Comparison of ENCODE assay signal across 22 cellular contexts in genomic region chr17:27449541-27449940, GRCh38.
"Had no signal": no experiment of that assay in that cellular context is flagged by ENCODE, and none has a peak within 500 bp of the region (broad histone marks: within the 10 kb centered on the region; RNA-seq: fewer than 3 reads in every experiment).

No MANE protein-coding gene starts in this region.

- H3K36me3 ChIP-seq: cardiac muscle cell, left ventricle myocardium inferior, transverse colon had no signal

- FAIRE-seq: urothelium cell line had no signal

- H3K4me1 ChIP-seq: left ventricle myocardium inferior, psoas muscle, transverse colon had no signal

- H3K4me2 ChIP-seq: hepatocyte had no signal

- H3K27ac ChIP-seq: cardiac muscle cell, hepatocyte, left ventricle myocardium inferior, psoas muscle, transverse colon had no signal

- ATAC-seq: natural killer cell; psoas muscle; right cardiac atrium; stimulated activated naive CD8-positive, alpha-beta T cell treated with anti-CD3 and anti-CD28 coated beads, Interleukin-15, Interleukin-2, amounts not matched to agents 100 U/mL and 50 U/mL, for 24 hours had no signal

- H3K79me2 ChIP-seq: hepatocyte had no signal

- H3K4me3 ChIP-seq: cardiac muscle cell, hepatocyte, left ventricle myocardium inferior, psoas muscle, transverse colon had no signal

- DNase-seq: activated CD4-positive, alpha-beta memory T cell treated with anti-CD3 and anti-CD28 coated beads for 36 hours; activated CD4-positive, alpha-beta T cell treated with anti-CD3 and anti-CD28 coated beads for 48 hours; activated naive CD4-positive, alpha-beta T cell treated with Interleukin-2 at 50 U/mL for 16 hours; activated naive CD8-positive, alpha-beta T cell treated with anti-CD3 and anti-CD28 coated beads, Interleukin-2, amount 10 ng/mL, durations not matched to agents 7 days and 5 days; activated T-cell treated with anti-CD3 and anti-CD28 coated beads, Interleukin-2, amount 50 U/mL, for 48 hours; amniotic stem cell; effector CD4-positive, alpha-beta T cell; foreskin melanocyte; left ventricle myocardium inferior; midbrain; natural killer cell; psoas muscle; right cardiac atrium; stimulated activated CD4-positive, alpha-beta T cell treated with anti-CD3 and anti-CD28 coated beads, Interleukin-12 subunit alpha, Interleukin-12 subunit beta, amount 100 ng/mL, for 4 hours; stimulated activated CD4-positive, alpha-beta T cell treated with anti-CD3 and anti-CD28 coated beads, Interleukin-4, amount 100 ng/mL, for 4 hours; stimulated activated naive CD8-positive, alpha-beta T cell treated with anti-CD3 and anti-CD28 coated beads, Interleukin-15, Interleukin-2, amounts not matched to agents 100 U/mL and 50 U/mL, for 24 hours; substantia nigra; T1000; transverse colon had no signal

- H3K27me3 ChIP-seq: cardiac muscle cell, hepatocyte, transverse colon had no signal

- H2AFZ ChIP-seq: hepatocyte had no signal

- H3K9me3 ChIP-seq: left ventricle myocardium inferior, psoas muscle, transverse colon had no signal
